In the genomic region with DNA sequence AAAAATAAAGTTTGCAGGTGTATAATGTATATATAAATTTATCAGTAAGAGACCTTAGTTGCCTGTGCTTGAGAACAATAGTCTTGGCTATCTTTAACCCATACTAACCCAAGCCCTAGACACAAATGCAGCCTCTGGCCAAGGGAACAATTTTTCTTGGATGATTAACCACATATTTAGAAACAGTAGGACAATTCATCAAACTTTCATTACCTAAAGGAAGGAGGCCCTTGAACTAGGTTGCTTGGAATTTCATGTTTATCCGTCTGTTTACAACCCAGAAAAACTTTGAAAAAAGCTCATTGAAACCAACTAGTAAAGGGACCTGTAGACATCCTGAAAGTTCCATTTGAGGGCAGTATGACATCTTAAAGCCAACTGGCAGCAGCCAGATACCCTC, we compare ENCODE assay signal across 26 cellular contexts. TPM values are rescaled to one million over a fixed set of nuclear protein-coding genes. Genes with fewer than 3 reads are reported as not detected.
DNase-seq lines count a peak whose midpoint lies in the region; ATAC-seq, FAIRE-seq and TF ChIP-seq lines count a peak whose summit lies in the region.
"Had no signal": no experiment of that assay in that cellular context is flagged by ENCODE, and none has a peak within 500 bp of the region (broad histone marks: within the 10 kb centered on the region; RNA-seq: fewer than 3 reads in every experiment).

No MANE protein-coding gene starts in this region.

- no peaks in the 10 kb centered on the region for H3K9me3 Mint-ChIP-seq in osteocyte (ENCODE audit: unreplicated experiment)
- no peaks in the 10 kb centered on the region for H3K9me3 Mint-ChIP-seq in activated CD8-positive, alpha-beta memory T cell treated with anti-CD3 and anti-CD28 coated beads, Interleukin-2, amount 10 ng/mL, durations not matched to agents 7 days and 5 days (ENCODE audit: low read depth)
- H3K9me3 Mint-ChIP-seq: CD14-positive monocyte; CD4-positive, CD25-positive, alpha-beta regulatory T cell; CD8-positive, alpha-beta memory T cell had no signal

- TF ChIP-seq CTCF in neutrophil (IDR thresholded peaks at IDR 0.05) (no peak), osteocyte (IDR thresholded peaks at IDR 0.05) (no peak)

- CTCF ChIA-PET in activated CD8-positive, alpha-beta memory T cell treated with anti-CD3 and anti-CD28 coated beads, Interleukin-2, amount 10 ng/mL, durations not matched to agents 7 days and 5 days (lab: Charles Lee): interaction anchor here (1.5 kb wide), 1 partner anchor 33 kb away, joined by 5 read pairs; no protein-coding TSS in a partner anchor

- H3K4me3 ChIP-seq in neutrophil (ENCODE audit: low read depth in 1 of 2, low read length in 1 of 2): no peak overlapping the region
- H3K4me3 ChIP-seq: A549; BLaER1 treated with 17β-estradiol and CSF1 and Interleukin-3, amounts not matched to agents 10 nM and 100 nM; GM12878 had no signal

- H3K27ac Mint-ChIP-seq in osteocyte (ENCODE audit: unreplicated experiment): no peak overlapping the region
- H3K27ac Mint-ChIP-seq in activated CD8-positive, alpha-beta memory T cell treated with anti-CD3 and anti-CD28 coated beads, Interleukin-2, amount 10 ng/mL, durations not matched to agents 7 days and 5 days: no peak overlapping the region

- peak; percentile 5 for FAIRE-seq in TTC549 (lab: Jason Lieb, UNC)
- FAIRE-seq: A549, GM12878, GM12892, GM18507 had no signal

- peaks cover 57% of the 10 kb centered on the region for H3K36me3 ChIP-seq in neutrophil

- H3K4me1 ChIP-seq in neutrophil (ENCODE audit: control insufficient read depth in 1 of 2, insufficient read depth in 1 of 2, low read depth in 1 of 2, low read length in 1 of 2): peaks cover 28 to 51% of the 10 kb centered on the region in 2 experiments
- H3K4me1 ChIP-seq: A549 had no signal

- H3K27me3 Mint-ChIP-seq in osteocyte (ENCODE audit: unreplicated experiment): no peaks in the 10 kb centered on the region
- no peaks in the 10 kb centered on the region for H3K27me3 Mint-ChIP-seq in activated CD8-positive, alpha-beta memory T cell treated with anti-CD3 and anti-CD28 coated beads, Interleukin-2, amount 10 ng/mL, durations not matched to agents 7 days and 5 days
- H3K27me3 Mint-ChIP-seq: B cell; CD4-positive, alpha-beta memory T cell; CD4-positive, CD25-positive, alpha-beta regulatory T cell; CD8-positive, alpha-beta memory T cell had no signal

- peak overlapping the region; percentile 76 for H3K27ac ChIP-seq in neutrophil
- H3K27ac ChIP-seq: 22Rv1; A549; BLaER1 treated with 17β-estradiol and CSF1 and Interleukin-3, amounts not matched to agents 10 nM and 100 nM had no signal

- H3K4me3 Mint-ChIP-seq in osteocyte (ENCODE audit: unreplicated experiment): no peak overlapping the region
- no peak overlapping the region for H3K4me3 Mint-ChIP-seq in activated CD8-positive, alpha-beta memory T cell treated with anti-CD3 and anti-CD28 coated beads, Interleukin-2, amount 10 ng/mL, durations not matched to agents 7 days and 5 days
- H3K4me3 Mint-ChIP-seq: B cell; CD14-positive monocyte; CD4-positive, alpha-beta memory T cell; CD4-positive, CD25-positive, alpha-beta regulatory T cell had no signal

- H3K36me3 Mint-ChIP-seq in osteocyte (ENCODE audit: unreplicated experiment): peaks cover 48% of the 10 kb centered on the region
- H3K36me3 Mint-ChIP-seq in activated CD8-positive, alpha-beta memory T cell treated with anti-CD3 and anti-CD28 coated beads, Interleukin-2, amount 10 ng/mL, durations not matched to agents 7 days and 5 days: peaks cover 48% of the 10 kb centered on the region

- no peaks in the 10 kb centered on the region for H3K4me1 Mint-ChIP-seq in osteocyte (ENCODE audit: unreplicated experiment)
- H3K4me1 Mint-ChIP-seq in activated CD8-positive, alpha-beta memory T cell treated with anti-CD3 and anti-CD28 coated beads, Interleukin-2, amount 10 ng/mL, durations not matched to agents 7 days and 5 days: peaks cover 11% of the 10 kb centered on the region
- H3K4me1 Mint-ChIP-seq: B cell had no signal

- DNase-seq in M059J (ENCODE audit: low read depth) (peak; percentile 65), osteocyte (ENCODE audit: extremely low spot score, unreplicated experiment) (no peak), C1 segment of cervical spinal cord (lab: John Stamatoyannopoulos, UW) (no peak)
- no peak for DNase-seq in activated CD8-positive, alpha-beta memory T cell treated with anti-CD3 and anti-CD28 coated beads, Interleukin-2, amount 10 ng/mL, durations not matched to agents 7 days and 5 days
- DNase-seq: AML-193; CD4-positive, alpha-beta memory T cell; CD4-positive, CD25-positive, alpha-beta regulatory T cell; CD8-positive, alpha-beta memory T cell; COR-L47; DMS 273 treated with DMSO at 0.1 percent for 48 hours; DMS153; DMS53; DMS79; DND-41; EL; GDM1 had no signal

- H3K9me3 ChIP-seq in neutrophil: no peaks in the 10 kb centered on the region
- H3K9me3 ChIP-seq: A549; BLaER1 treated with 17β-estradiol and CSF1 and Interleukin-3, amounts not matched to agents 10 nM and 100 nM had no signal

- ATAC-seq in activated CD8-positive, alpha-beta memory T cell treated with anti-CD3 and anti-CD28 coated beads, Interleukin-2, amount 10 ng/mL, durations not matched to agents 7 days and 5 days: no peak
- ATAC-seq: A549, GM12878 had no signal

- H3K27me3 ChIP-seq in neutrophil: no peaks in the 10 kb centered on the region
- H3K27me3 ChIP-seq: BLaER1 treated with 17β-estradiol and CSF1 and Interleukin-3, amounts not matched to agents 10 nM and 100 nM had no signal

RNA-seq across cellular contexts. Expression of a gene that starts 8.9 kb away (rescaled TPM):
- total RNA-seq in M059J (2014; rRNA removed; shearing (Covaris generic)): 34.6 and 64.3 TPM in 2 replicates
- 28.2 and 34.4 TPM in 2 replicates for total RNA-seq in osteocyte
- 10 to 100 TPM; 17.2 to 17.5 TPM for total RNA-seq in activated CD8-positive, alpha-beta memory T cell treated with anti-CD3 and anti-CD28 coated beads, Interleukin-2, amount 10 ng/mL, durations not matched to agents 7 days and 5 days

RNA-seq across cellular contexts. Expression of a gene that starts 34.7 kb away (rescaled TPM):
- 19.6 and 28.8 TPM in 2 replicates for total RNA-seq in M059J (2014; rRNA removed; shearing (Covaris generic))
- total RNA-seq in osteocyte: 17.8 and 18.6 TPM in 2 replicates
- total RNA-seq in activated CD8-positive, alpha-beta memory T cell treated with anti-CD3 and anti-CD28 coated beads, Interleukin-2, amount 10 ng/mL, durations not matched to agents 7 days and 5 days: 10 to 100 TPM; 27.4 to 31.6 TPM
